9 cellular contexts compared by ENCODE assay signal in the genomic region with DNA sequence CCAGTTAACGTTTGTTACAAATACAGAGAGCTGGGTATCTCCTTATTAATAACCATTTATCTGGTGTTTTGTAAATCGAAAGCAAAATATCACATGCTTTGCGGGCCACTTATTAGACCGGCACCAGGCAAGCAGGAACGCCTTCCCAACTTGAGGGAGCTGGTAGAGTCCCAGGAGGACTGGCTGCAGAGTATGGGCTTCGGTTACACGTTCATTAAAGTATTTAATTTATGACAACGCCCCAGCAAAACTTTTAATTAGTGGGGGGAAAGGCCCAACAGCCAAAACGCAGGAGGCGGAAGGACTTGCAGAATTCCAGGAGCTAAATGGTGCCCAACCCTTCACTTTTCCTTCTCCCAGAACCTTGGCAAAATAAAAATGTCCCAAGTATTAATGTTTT. TPM values are rescaled to one million over a fixed set of nuclear protein-coding genes. Genes with fewer than 3 reads are reported as not detected.
DNase-seq lines count a peak whose midpoint lies in the region; ATAC-seq and TF ChIP-seq lines count a peak whose summit lies in the region.
"Had no signal": no experiment of that assay in that cellular context is flagged by ENCODE, and none has a peak within 500 bp of the region (broad histone marks: within the 10 kb centered on the region; RNA-seq: fewer than 3 reads in every experiment).

No MANE protein-coding gene starts in this region.

- DNase-seq in AG09309 (ENCODE audit: low read depth) (no peak), choroid plexus epithelial cell (ENCODE audit: low read depth) (peak; percentile 49), naive B cell (no peak), H4 (ENCODE audit: low spot score) (no peak), GM13976 (ENCODE audit: low spot score) (no peak), SHP77 (lab: John Stamatoyannopoulos, UW) (no peak)
- DNase-seq: Karpas-422 had no signal

- no peaks in the 10 kb centered on the region for H3K9me3 Mint-ChIP-seq in naive B cell

- no peaks in the 10 kb centered on the region for H3K9me3 ChIP-seq in HUES6 (ENCODE audit: control insufficient read depth, insufficient read depth, low read depth, low read length)

- H3K4me1 Mint-ChIP-seq in naive B cell: peaks cover 31 to 57% (median 33%) of the 10 kb centered on the region in 3 donors

- H3K27me3 ChIP-seq in HUES6 (ENCODE audit: control insufficient read depth, insufficient read depth, low read length): no peaks in the 10 kb centered on the region

- no peaks in the 10 kb centered on the region for H3K36me3 Mint-ChIP-seq in naive B cell

- in situ Hi-C loops in GM13976 (cut with MboI; ENCODE audit: low sequenced_read_pairs, unreplicated experiment): no loop called here

- H3K27ac ChIP-seq in HUES6 (ENCODE audit: low read depth, low read length): no peak overlapping the region

- H3K4me1 ChIP-seq in HUES6 (ENCODE audit: control insufficient read depth, insufficient read depth, low read length): peaks cover 56% of the 10 kb centered on the region

- TF ChIP-seq CTCF in AG09309 (IDR thresholded peaks at IDR 0.05; ENCODE audit: control insufficient read depth, insufficient read depth, low read depth, low read length, missing control alignments) (no peak), choroid plexus epithelial cell (conservative IDR thresholded peaks at IDR 0.05; ENCODE audit: low read depth, low read length) (no peak), GM13976 (IDR thresholded peaks at IDR 0.05; ENCODE audit: borderline replicate concordance, control extremely low read depth, extremely low read depth, insufficient read depth, missing control alignments) (no peak)

- ATAC-seq in naive B cell (ENCODE audit: low read depth in 2 of 2) (no peak), GM21576 (IDR thresholded peaks at IDR 0.05; ENCODE audit: unreplicated experiment) (no peak)

- peak overlapping the region in 4 of 6 donors; percentile 56 to 100 (median 80) for H3K27ac Mint-ChIP-seq in naive B cell

- H3K9ac ChIP-seq in HUES6 (ENCODE audit: low read length): peak overlapping the region; percentile 96

- H3K27me3 Mint-ChIP-seq in naive B cell: no peaks in the 10 kb centered on the region

- peak overlapping the region in 6 of 8 donors; percentile 37 to 97 (median 68) for H3K4me3 Mint-ChIP-seq in naive B cell

- H3K4me3 ChIP-seq in AG09309 (ENCODE audit: control insufficient read depth, low read depth, low read length): peak overlapping the region; percentile 82
- H3K4me3 ChIP-seq in HUES6 (ENCODE audit: low read depth, low read length): peak overlapping the region; percentile 78
- H3K4me3 ChIP-seq in choroid plexus epithelial cell (ENCODE audit: low read depth, low read length): peak overlapping the region; percentile 82

- H3K36me3 ChIP-seq in HUES6 (ENCODE audit: control insufficient read depth, insufficient read depth, low read length): peaks cover 63% of the 10 kb centered on the region

RNA-seq across cellular contexts. Expression of a gene that starts 3.7 kb away (rescaled TPM):
- 1 to 10 TPM in 5 of 6 donors, under 1 TPM in 1; 0.47 to 3.7 (median 1.6) TPM for polyA plus RNA-seq in naive B cell (ENCODE audit: low read depth in 6 of 6)
- 6.9 and 10.1 TPM in 2 replicates for total RNA-seq in H4 (2014; rRNA removed; shearing (Covaris generic))
